8 cellular contexts compared by ENCODE assay signal in the genomic region with DNA sequence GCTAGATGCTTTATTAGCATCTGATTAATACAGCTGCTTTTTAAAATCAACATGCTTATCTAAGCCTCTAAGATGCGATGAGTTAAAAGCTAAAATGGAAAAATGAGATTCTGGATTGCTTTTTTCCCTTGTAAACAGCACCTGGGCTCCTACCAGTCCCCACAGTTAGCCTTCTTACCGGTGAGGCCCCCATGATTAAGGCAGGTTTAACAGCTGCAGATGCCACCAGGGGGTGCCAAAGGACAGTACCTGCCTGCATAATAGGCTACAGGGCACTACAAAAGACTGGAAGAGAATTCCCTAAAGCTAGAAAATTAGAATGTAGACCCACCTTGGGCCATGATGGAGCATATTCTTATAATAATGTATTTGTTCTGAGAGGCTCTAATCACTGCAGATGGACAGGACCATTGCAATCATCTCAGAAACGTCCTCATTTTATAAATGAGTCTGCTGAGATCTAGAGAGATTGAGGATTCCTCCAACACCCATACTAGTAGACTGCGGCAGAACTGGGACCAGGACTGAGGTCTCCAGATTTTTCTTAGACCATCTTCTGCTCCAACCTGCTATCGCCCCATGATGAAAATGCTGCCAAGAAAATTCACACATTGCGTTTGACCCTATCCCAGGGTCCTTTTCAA.
DNase-seq lines count a peak whose midpoint lies in the region; ATAC-seq and TF ChIP-seq lines count a peak whose summit lies in the region.

No MANE protein-coding gene starts in this region.

- DNase-seq in GM03348 (ENCODE audit: low spot score) (peak; percentile 55), SJSA1 (ENCODE audit: low read depth in 1 of 2, low spot score in 2 of 2) (peak; percentile 50 to 56), cardiac muscle cell (ENCODE audit: low read depth in 1 of 2, low spot score in 1 of 2) (peak; percentile 72 to 82), renal cortical epithelial cell (ENCODE audit: low read depth) (peak; percentile 57), dedifferentiated amniotic fluid mesenchymal stem cell (ENCODE audit: extremely low spot score) (no peak)
- peak; percentile 52 for DNase-seq in activated naive CD4-positive, alpha-beta T cell treated with Interleukin-2 at 50 U/mL for 16 hours

- H3K4me3 ChIP-seq in KMS-11 (IDR thresholded peaks at IDR 0.05; ENCODE audit: insufficient read depth, low read depth, low read length) (no peak overlapping the region), SJSA1 (no peak overlapping the region), cardiac muscle cell (no peak overlapping the region)

- H3K4me1 ChIP-seq in KMS-11 (ENCODE audit: low read depth, poor library complexity, severe bottlenecking) (peaks cover 65% of the 10 kb centered on the region), SJSA1 (replicated peaks) (no peaks in the 10 kb centered on the region), cardiac muscle cell (ENCODE audit: low read depth) (no peaks in the 10 kb centered on the region)

- TF ChIP-seq CTCF in KMS-11 (conservative IDR thresholded peaks at IDR 0.05; ENCODE audit: low read depth, low read length) (peak; percentile 92), cardiac muscle cell (IDR thresholded peaks at IDR 0.05; ENCODE audit: low read depth, low read length) (peak; percentile 78)

- peak; percentile 85 for ATAC-seq in GM21786 (IDR thresholded peaks at IDR 0.05; ENCODE audit: unreplicated experiment)

- no peak overlapping the region for H2AFZ ChIP-seq in KMS-11 (ENCODE audit: low read depth)

- no peak overlapping the region; the same call in 1 of the 2 replicates for H3K4me2 ChIP-seq in KMS-11

- H3K9me3 ChIP-seq in SJSA1 (replicated peaks): no peaks in the 10 kb centered on the region
- no peaks in the 10 kb centered on the region for H3K9me3 ChIP-seq in cardiac muscle cell (ENCODE audit: low read depth)

- H3K36me3 ChIP-seq in KMS-11 (ENCODE audit: insufficient read depth) (no peaks in the 10 kb centered on the region), SJSA1 (no peaks in the 10 kb centered on the region), cardiac muscle cell (no peaks in the 10 kb centered on the region)

- H3K27ac ChIP-seq in KMS-11 (no peak overlapping the region), SJSA1 (no peak overlapping the region), cardiac muscle cell (no peak overlapping the region)

- no peaks in the 10 kb centered on the region for H4K20me1 ChIP-seq in KMS-11 (ENCODE audit: insufficient read depth)

- H3K9ac ChIP-seq in KMS-11: no peak overlapping the region

- no peaks in the 10 kb centered on the region for H3K79me2 ChIP-seq in KMS-11 (ENCODE audit: insufficient read depth, low read depth)

- H3K27me3 ChIP-seq in KMS-11 (ENCODE audit: insufficient read depth, low read depth): no peaks in the 10 kb centered on the region
- no peaks in the 10 kb centered on the region for H3K27me3 ChIP-seq in SJSA1 (replicated peaks)
- H3K27me3 ChIP-seq in cardiac muscle cell: peaks cover 3% of the 10 kb centered on the region
